In the genomic region with DNA sequence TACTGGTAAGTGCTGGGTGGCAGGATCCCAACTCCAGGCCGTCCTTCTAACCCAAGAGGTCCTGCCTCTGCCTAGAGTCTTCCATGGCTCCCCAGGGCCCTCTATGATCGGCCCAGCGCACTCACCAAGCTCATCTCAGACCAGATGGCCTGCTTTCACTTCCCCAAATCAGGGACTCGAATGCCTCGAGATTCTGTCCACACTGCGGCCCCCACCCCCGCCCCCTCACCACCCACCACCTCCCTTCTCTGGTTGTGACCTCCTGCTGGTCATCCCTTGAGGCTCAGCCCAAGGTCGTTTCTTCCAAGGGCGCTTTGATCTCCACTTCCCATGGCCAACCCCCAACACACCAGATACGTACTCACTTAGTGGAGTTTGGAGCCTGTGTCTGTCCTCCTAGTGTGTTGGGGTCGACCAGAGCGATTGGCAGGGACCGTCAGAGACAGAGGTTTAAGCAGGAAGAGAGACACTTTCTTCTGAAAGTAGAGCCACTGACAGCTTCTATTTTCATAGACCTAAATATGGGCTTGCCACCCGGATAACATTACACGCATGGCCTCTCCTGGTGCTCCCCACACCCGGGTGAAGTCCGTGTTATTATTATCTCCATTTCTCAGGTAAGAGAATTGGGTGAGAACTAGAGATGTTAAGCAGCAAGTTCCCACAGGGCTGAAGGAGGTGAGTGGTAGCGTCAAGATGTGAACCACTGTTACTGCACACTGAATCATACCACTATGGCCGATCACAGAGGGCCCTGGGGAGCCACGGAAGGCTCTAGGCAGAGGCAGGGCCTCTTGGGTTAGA, we compare ENCODE assay signal across 9 cellular contexts. TPM values are rescaled to one million over a fixed set of nuclear protein-coding genes. Genes with fewer than 3 reads are reported as not detected.
DNase-seq lines count a peak whose midpoint lies in the region; ATAC-seq, FAIRE-seq and TF ChIP-seq lines count a peak whose summit lies in the region.
"Had no signal": no experiment of that assay in that cellular context is flagged by ENCODE, and none has a peak within 500 bp of the region (broad histone marks: within the 10 kb centered on the region; RNA-seq: fewer than 3 reads in every experiment).

A gene with protein sequence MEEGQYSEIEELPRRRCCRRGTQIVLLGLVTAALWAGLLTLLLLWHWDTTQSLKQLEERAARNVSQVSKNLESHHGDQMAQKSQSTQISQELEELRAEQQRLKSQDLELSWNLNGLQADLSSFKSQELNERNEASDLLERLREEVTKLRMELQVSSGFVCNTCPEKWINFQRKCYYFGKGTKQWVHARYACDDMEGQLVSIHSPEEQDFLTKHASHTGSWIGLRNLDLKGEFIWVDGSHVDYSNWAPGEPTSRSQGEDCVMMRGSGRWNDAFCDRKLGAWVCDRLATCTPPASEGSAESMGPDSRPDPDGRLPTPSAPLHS (minus strand): TSS at position 478 of the 804 bp plus-strand sequence. CDS start 2,371 bp downstream, outside the sequence.

- H3K9me3 ChIP-seq in H1 (ENCODE audit: insufficient read depth in 2 of 2, low read depth in 1 of 2, low read length in 1 of 2) (no peaks in the 10 kb centered on the region; a peak in 1 of 4 replicates), tibial artery (no peaks in the 10 kb centered on the region), MG63 (no peaks in the 10 kb centered on the region)

- H3K36me3 ChIP-seq in H1 (ENCODE audit: control insufficient read depth in 2 of 4, insufficient read depth in 4 of 4, low read length in 3 of 4), result no peaks in the 10 kb centered on the region
- no peaks in the 10 kb centered on the region for H3K36me3 ChIP-seq in tibial artery
- H3K36me3 ChIP-seq in MG63, result no peaks in the 10 kb centered on the region

- WGBS in H1 (ENCODE audit: extremely low coverage in 1 of 2, insufficient coverage in 1 of 2, insufficient read length in 1 of 2, insufficient replicate concordance in 2 of 2, low coverage in 1 of 2, low lambda C conversion rate in 2 of 2, missing lambda C conversion rate in 1 of 2), 2 experiments, result 89% methylated on average over 15 of the region's 20 CpGs; no CpG with 5 or more reads in 1 of the 2 experiments

- CTCF ChIA-PET in H1 (lab: Charles Lee; ENCODE audit: partially characterized antibody), result interaction anchor here (1.0 kb wide), 1 partner anchor 21 kb away, joined by 3 read pairs; a partner anchor contains a TSS
- CTCF ChIA-PET in activated CD8-positive, alpha-beta T cell treated with anti-CD3 and anti-CD28 coated beads, Interleukin-2, amount 10 ng/mL, durations not matched to agents 7 days and 5 days (lab: Charles Lee), result interaction anchor here (1.0 kb wide), 1 partner anchor 21 kb away, joined by 3 read pairs; a partner anchor contains a TSS

- H3K4ac ChIP-seq in H1 (replicated peaks; ENCODE audit: insufficient read length, low read depth, low read length), result no peak within 1 kb of the TSS

- no peak within 1 kb of the TSS; the same call in none of the 2 replicates for H3K18ac ChIP-seq in H1 (ENCODE audit: extremely low read depth, low read length)

- TF ChIP-seq POLR2A in GM12891 (IDR thresholded peaks at IDR 0.05; ENCODE audit: low read depth, low read length) (peak; percentile 86), H1 (IDR thresholded peaks at IDR 0.05; ENCODE audit: control extremely low read depth in 1 of 2, low read depth in 2 of 2, low read length in 2 of 2) (no peak)

- H3K9ac ChIP-seq in H1 (replicated peaks in 1 of 4; ENCODE audit: extremely low read depth in 1 of 4, low read depth in 3 of 4, low read length in 3 of 4), result no peak within 1 kb of the TSS

- no peak within 1 kb of the TSS for H2BK12ac ChIP-seq in H1 (ENCODE audit: low read depth, low read length)

- H3K9me3 Mint-ChIP-seq in activated CD8-positive, alpha-beta T cell treated with anti-CD3 and anti-CD28 coated beads, Interleukin-2, amount 10 ng/mL, durations not matched to agents 7 days and 5 days (ENCODE audit: insufficient read depth), result no peaks in the 10 kb centered on the region

- no peak within 1 kb of the TSS for H3K27ac Mint-ChIP-seq in activated CD8-positive, alpha-beta T cell treated with anti-CD3 and anti-CD28 coated beads, Interleukin-2, amount 10 ng/mL, durations not matched to agents 7 days and 5 days

- H3K4me1 ChIP-seq in H1 (replicated peaks in 1 of 4; ENCODE audit: control insufficient read depth in 3 of 4, insufficient read depth in 4 of 4, low read length in 3 of 4) (peaks cover 0 to 13% (median 8%) of the 10 kb centered on the region in 4 experiments; a peak in 5 of 7 replicates), tibial artery (no peaks in the 10 kb centered on the region)

- H4K5ac ChIP-seq in H1 (ENCODE audit: insufficient read length, low read depth, low read length), result no peak within 1 kb of the TSS

- H3K14ac ChIP-seq in H1 (ENCODE audit: insufficient read length), result no peak within 1 kb of the TSS

- H3K27me3 Mint-ChIP-seq in activated CD8-positive, alpha-beta T cell treated with anti-CD3 and anti-CD28 coated beads, Interleukin-2, amount 10 ng/mL, durations not matched to agents 7 days and 5 days (ENCODE audit: low read depth), result peaks cover 25% of the 10 kb centered on the region

- no peaks in the 10 kb centered on the region for H3K79me2 ChIP-seq in H1 (ENCODE audit: control insufficient read depth in 1 of 2, insufficient read depth in 2 of 2, low read length in 2 of 2)

- ATAC-seq in GM19463 (IDR thresholded peaks at IDR 0.05; ENCODE audit: unreplicated experiment), result peak; percentile 43
- ATAC-seq in HG03108 (IDR thresholded peaks at IDR 0.05; ENCODE audit: unreplicated experiment), result peak; percentile 39
- no peak for ATAC-seq in activated CD8-positive, alpha-beta T cell treated with anti-CD3 and anti-CD28 coated beads, Interleukin-2, amount 10 ng/mL, durations not matched to agents 7 days and 5 days

- no peaks in the 10 kb centered on the region for H3K36me3 Mint-ChIP-seq in activated CD8-positive, alpha-beta T cell treated with anti-CD3 and anti-CD28 coated beads, Interleukin-2, amount 10 ng/mL, durations not matched to agents 7 days and 5 days (ENCODE audit: low read depth)

- no peak within 1 kb of the TSS for H2BK120ac ChIP-seq in H1 (replicated peaks; ENCODE audit: low read depth, low read length)

- DNase-seq in GM12891 (ENCODE audit: insufficient read length, low spot score), result no peak
- no peak for DNase-seq in H1 (ENCODE audit: low read depth in 1 of 2, low spot score in 2 of 2)
- DNase-seq in activated CD8-positive, alpha-beta T cell treated with anti-CD3 and anti-CD28 coated beads, Interleukin-2, amount 10 ng/mL, durations not matched to agents 7 days and 5 days, result no peak
- no peak for DNase-seq in tibial artery
- no peak for DNase-seq in MG63
- no peak for DNase-seq in dermis blood vessel endothelial cell

- H3K56ac ChIP-seq in H1 (replicated peaks; ENCODE audit: insufficient read length, low read depth, low read length), result no peak within 1 kb of the TSS

- no peak within 1 kb of the TSS for H3K27ac ChIP-seq in H1 (ENCODE audit: low read depth, low read length)
- no peak within 1 kb of the TSS for H3K27ac ChIP-seq in tibial artery

- no peaks in the 10 kb centered on the region for H4K20me1 ChIP-seq in H1 (replicated peaks in 1 of 2; ENCODE audit: control insufficient read depth in 1 of 2, insufficient read depth in 2 of 2, low read length in 2 of 2)

- no peak within 1 kb of the TSS for H4K8ac ChIP-seq in H1 (ENCODE audit: extremely low read depth, insufficient read depth, low read length)

- no peak within 1 kb of the TSS for H2AFZ ChIP-seq in H1 (ENCODE audit: low read length)

- TF ChIP-seq CTCF in H1 (IDR thresholded peaks at IDR 0.05; ENCODE audit: control extremely low read depth in 1 of 3, insufficient read depth in 1 of 3, low read depth in 1 of 3, low read length in 3 of 3), result no peak
- no peak for TF ChIP-seq CTCF in tibial artery (IDR thresholded peaks at IDR 0.05)

- intact Hi-C loops in tibial artery (cut with DNase I; ENCODE audit: low total_unique reads), result no loop called here

- H3K23me2 ChIP-seq in H1 (ENCODE audit: low read depth, low read length), result 0 out of 2 replicates have a peak, but pooled peaks cover 1% of the 10 kb centered on the region

- H3K79me1 ChIP-seq in H1 (ENCODE audit: low read depth, low read length), result no peaks in the 10 kb centered on the region

- H3K27me3 ChIP-seq in H1 (replicated peaks in 1 of 4; ENCODE audit: control insufficient read depth in 3 of 4, extremely low read depth in 1 of 4, insufficient read depth in 3 of 4, low read length in 3 of 4) (no peaks in the 10 kb centered on the region; a peak in 1 of 7 replicates), tibial artery (peaks cover 0 to 63% of the 10 kb centered on the region in 2 donors), MG63 (peaks cover 59% of the 10 kb centered on the region)

- TF ChIP-seq EP300 in H1 (IDR thresholded peaks at IDR 0.05; ENCODE audit: borderline replicate concordance in 1 of 2, low read depth in 2 of 2, low read length in 2 of 2), result no peak

- no peak within 1 kb of the TSS for H3K4me2 ChIP-seq in H1 (ENCODE audit: insufficient read depth in 1 of 2, low read depth in 2 of 2, low read length in 2 of 2)

- H2BK20ac ChIP-seq in H1 (ENCODE audit: low read length), result no peak within 1 kb of the TSS

- peak; percentile 99 for FAIRE-seq in GM12891 (lab: Jason Lieb, UNC)
- no peak for FAIRE-seq in H1 (lab: Jason Lieb, UNC)
- FAIRE-seq: G401.6 had no signal

- TF ChIP-seq RAD21 in H1 (IDR thresholded peaks at IDR 0.05 in 1 of 2, conservative IDR thresholded peaks at IDR 0.05 in 1 of 2; ENCODE audit: low read depth in 2 of 2, low read length in 2 of 2), result no peak

- H2AK5ac ChIP-seq in H1 (ENCODE audit: low read depth, low read length), result no peak within 1 kb of the TSS

- peaks cover 38% of the 10 kb centered on the region for H3K4me1 Mint-ChIP-seq in activated CD8-positive, alpha-beta T cell treated with anti-CD3 and anti-CD28 coated beads, Interleukin-2, amount 10 ng/mL, durations not matched to agents 7 days and 5 days (ENCODE audit: low read depth)

- no peak within 1 kb of the TSS for H2BK15ac ChIP-seq in H1 (ENCODE audit: low read length)

- H3K23ac ChIP-seq in H1 (ENCODE audit: insufficient read length), result no peak within 1 kb of the TSS

- H2BK5ac ChIP-seq in H1 (ENCODE audit: low read depth, low read length), result no peak within 1 kb of the TSS

- no peak within 1 kb of the TSS for H3K4me3 Mint-ChIP-seq in activated CD8-positive, alpha-beta T cell treated with anti-CD3 and anti-CD28 coated beads, Interleukin-2, amount 10 ng/mL, durations not matched to agents 7 days and 5 days

- POLR2A ChIA-PET in H1 (lab: Charles Lee; ENCODE audit: partially characterized antibody), result no interaction called here
- POLR2A ChIA-PET in activated CD8-positive, alpha-beta T cell treated with anti-CD3 and anti-CD28 coated beads, Interleukin-2, amount 10 ng/mL, durations not matched to agents 7 days and 5 days (lab: Charles Lee), result no interaction called here

- no peak within 1 kb of the TSS for H4K91ac ChIP-seq in H1 (replicated peaks; ENCODE audit: insufficient read length, low read length)

- H3K4me3 ChIP-seq in H1 (ENCODE audit: extremely low read depth in 1 of 4, insufficient read depth in 2 of 4, low read depth in 3 of 4, low read length in 4 of 4) (no peak within 1 kb of the TSS), tibial artery (no peak within 1 kb of the TSS), MG63 (no peak within 1 kb of the TSS)

RNA-seq across cellular contexts. Expression of the gene that starts here (rescaled TPM):
- 641 TPM for polyA plus RNA-seq in GM12891 (2012; ENCODE audit: low read depth, missing spikeins)
- total RNA-seq in H1 (2021; fragmentation: NEBNext Ultra II Directional; extraction: Animal tissue kit (Norgen Biotek cat#: 25700)), result 0.29 TPM in 1 of 2 replicates, not detected in the other
- polyA plus RNA-seq in H1 (2011; rRNA removed), result 0.67 TPM in 2 replicates
- 0.32 TPM for polyA plus RNA-seq in H1 (2011; cell fraction: cytosol; rRNA removed)
- 1.2 TPM for polyA plus RNA-seq in H1 (2011; cell fraction: nucleus; rRNA removed)
- 0.39 to 0.69 TPM (median 0.57 TPM) in 3 of 4 replicates, not detected in the other for polyA plus RNA-seq in H1 (2012, experiment 1 of 2)
- polyA plus RNA-seq in H1 (2012, experiment 2 of 2), result 0.41 TPM
- polyA plus RNA-seq in H1 (2013, experiment 1 of 2), result 1.2 TPM
- 1.1 TPM for polyA plus RNA-seq in H1 (2013, experiment 2 of 2)
- 0.12 TPM in 1 of 2 replicates, not detected in the other for polyA minus RNA-seq in H1 (2011; rRNA and poly(A)+ RNA removed)
- not detected for polyA minus RNA-seq in H1 (2011; cell fraction: cytosol; rRNA and poly(A)+ RNA removed)
- not detected for polyA minus RNA-seq in H1 (2011; cell fraction: nucleus; rRNA and poly(A)+ RNA removed)
- under 1 TPM; 0.29 to 0.31 TPM for total RNA-seq in activated CD8-positive, alpha-beta T cell treated with anti-CD3 and anti-CD28 coated beads, Interleukin-2, amount 10 ng/mL, durations not matched to agents 7 days and 5 days
- total RNA-seq in MG63 (2014; rRNA removed; shearing (Covaris generic); ENCODE audit: low replicate concordance), result not detected in 2 replicates
- not detected in 2 replicates for total RNA-seq in dermis blood vessel endothelial cell
